Comparison of ENCODE assay signal across 8 cellular contexts in genomic region chr9:64774004-64774812, GRCh38.
DNase-seq lines count a peak whose midpoint lies in the region; ATAC-seq, FAIRE-seq and TF ChIP-seq lines count a peak whose summit lies in the region.
"Not testable (repeated sequence)": the region's sequence is repeated elsewhere in the genome, so short reads cannot be mapped to it uniquely, and the experiment has no call there.

No MANE protein-coding gene starts in this region.

- H3K36me3 ChIP-seq in BLaER1; GM12878 (ENCODE audit: control insufficient read depth in 2 of 2, insufficient read depth in 2 of 2, low read length in 1 of 2); esophagus muscularis mucosa; mesodermal cell (ENCODE audit: control insufficient read depth, insufficient read depth, low read length); psoas muscle (ENCODE audit: insufficient read depth in 1 of 2, low read depth in 1 of 2); stomach: not testable (repeated sequence)

- not testable (repeated sequence) for H3K9me3 ChIP-seq in BLaER1; GM12878 (replicated peaks; ENCODE audit: control insufficient read depth, insufficient read depth, low read length); esophagus muscularis mucosa; mesodermal cell (ENCODE audit: control insufficient read depth, low read length); psoas muscle; stomach

- peak; percentile 31; the same call in 2 of the 3 replicates for ATAC-seq in GM12878
- not testable (repeated sequence) for ATAC-seq in psoas muscle

- RAD21 ChIA-PET in GM12878 (lab: Charles Lee; ENCODE audit: unreplicated experiment): not testable (repeated sequence)

- BruUV-seq in GM12878 (replicated peaks; lab: Mats Ljungman, UMichigan): not testable (repeated sequence)

- peak overlapping the region; percentile 39 for H3K4me2 ChIP-seq in BLaER1
- not testable (repeated sequence) for H3K4me2 ChIP-seq in GM12878 (ENCODE audit: control insufficient read depth, insufficient read depth)

- H3K27me3 ChIP-seq in BLaER1 (peaks cover 34% of the 10 kb centered on the region), esophagus muscularis mucosa (peaks cover 0 to 20% (median 6%) of the 10 kb centered on the region in 4 donors), stomach (peaks cover 0 to 28% (median 0%) of the 10 kb centered on the region in 3 donors)
- not testable (repeated sequence) for H3K27me3 ChIP-seq in GM12878 (replicated peaks in 1 of 2; ENCODE audit: control insufficient read depth in 2 of 2, insufficient read depth in 2 of 2, low read length in 1 of 2); psoas muscle (ENCODE audit: insufficient read depth in 3 of 3, low read length in 2 of 3)

- not testable (repeated sequence) for DNase-seq in LNCaP clone FGC (ENCODE audit: low read depth); GM12878 (ENCODE audit: low read depth, low spot score); esophagus muscularis mucosa (ENCODE audit: extremely low spot score); psoas muscle; stomach
- peak; percentile 56 for DNase-seq in activated CD8-positive, alpha-beta memory T cell treated with anti-CD3 and anti-CD28 coated beads for 24 hours

- H4K20me1 ChIP-seq in BLaER1; GM12878 (ENCODE audit: control insufficient read depth, insufficient read depth): not testable (repeated sequence)

- not testable (repeated sequence) for H3K79me2 ChIP-seq in GM12878 (ENCODE audit: control insufficient read depth, insufficient read depth, low read length)

- not testable (repeated sequence) for TF ChIP-seq EP300 in GM12878 (IDR thresholded peaks at IDR 0.05; ENCODE audit: borderline replicate concordance in 1 of 2, control insufficient read depth in 1 of 2, low read depth in 2 of 2, low read length in 2 of 2); esophagus muscularis mucosa (IDR thresholded peaks at IDR 0.05); stomach (IDR thresholded peaks at IDR 0.05)

- not testable (repeated sequence) for H2AFZ ChIP-seq in GM12878 (ENCODE audit: control insufficient read depth, low read depth, low read length)

- not testable (repeated sequence) for H3K4me1 ChIP-seq in BLaER1; GM12878 (ENCODE audit: control insufficient read depth, insufficient read depth, low read length); mesodermal cell (ENCODE audit: control insufficient read depth, insufficient read depth, low read length, poor library complexity, severe bottlenecking); psoas muscle; stomach
- H3K4me1 ChIP-seq in esophagus muscularis mucosa: peaks cover 0 to 16% (median 2%) of the 10 kb centered on the region in 4 donors

- not testable (repeated sequence) for TF ChIP-seq POLR2A in GM12878 (IDR thresholded peaks at IDR 0.05; ENCODE audit: low read depth, low read length); esophagus muscularis mucosa (IDR thresholded peaks at IDR 0.05; ENCODE audit: low read depth); stomach (IDR thresholded peaks at IDR 0.05)

- not testable (repeated sequence) for H3K9ac ChIP-seq in BLaER1; GM12878 (ENCODE audit: control insufficient read depth, insufficient read depth, low read length)

- in situ Hi-C loops in GM12878 (cut with MboI): not testable (repeated sequence)

- intact Hi-C loops in GM12878 (cut with micrococcal nuclease; ENCODE audit: unreplicated experiment); esophagus muscularis mucosa (cut with DNase I); psoas muscle (cut with DNase I); stomach (cut with DNase I; ENCODE audit: low total_unique reads): not testable (repeated sequence)

- POLR2A ChIA-PET in GM12878 (lab: Charles Lee): not testable (repeated sequence)

- not testable (repeated sequence) for H3K27ac ChIP-seq in BLaER1; GM12878 (ENCODE audit: control insufficient read depth, insufficient read depth); esophagus muscularis mucosa (replicated peaks in 1 of 4); mesodermal cell (ENCODE audit: low read depth, low read length, severe bottlenecking); psoas muscle; stomach

- TF ChIP-seq RAD21 in GM12878 (IDR thresholded peaks at IDR 0.05; ENCODE audit: insufficient read depth, low read depth, low read length): not testable (repeated sequence)

- peak overlapping the region; percentile 44 for H3K4me3 ChIP-seq in BLaER1
- H3K4me3 ChIP-seq in LNCaP clone FGC (ENCODE audit: low read depth, low read length): peak overlapping the region; percentile 30; the same call in 1 of the 2 replicates
- H3K4me3 ChIP-seq in GM12878: not testable (repeated sequence)
- peak overlapping the region; percentile 48 to 56 (median 52) for H3K4me3 ChIP-seq in esophagus muscularis mucosa
- peak overlapping the region; percentile 37 for H3K4me3 ChIP-seq in mesodermal cell (ENCODE audit: extremely low read depth, insufficient read depth, low read length, poor library complexity, severe bottlenecking)
- peak overlapping the region; percentile 42 for H3K4me3 ChIP-seq in psoas muscle
- peak overlapping the region; percentile 34 to 51 (median 46) for H3K4me3 ChIP-seq in stomach

- TF ChIP-seq CTCF in LNCaP clone FGC (IDR thresholded peaks at IDR 0.05; ENCODE audit: control insufficient read depth, extremely low read depth, insufficient read depth); GM12878 (IDR thresholded peaks at IDR 0.05 in 2 of 3, conservative IDR thresholded peaks at IDR 0.05 in 1 of 3; ENCODE audit: control insufficient read depth in 2 of 3, extremely low read depth in 1 of 3, insufficient read depth in 1 of 3, low read depth in 3 of 3, low read length in 3 of 3); esophagus muscularis mucosa (IDR thresholded peaks at IDR 0.05); psoas muscle (IDR thresholded peaks at IDR 0.05); stomach (IDR thresholded peaks at IDR 0.05): not testable (repeated sequence)

- CTCF ChIA-PET in GM12878 (lab: Yijun Ruan, JAX): not testable (repeated sequence)

- under 1% methylated on average over 28 of the region's 108 CpGs for WGBS in GM12878 (ENCODE audit: insufficient coverage, insufficient replicate concordance, low lambda C conversion rate, missing lambda C conversion rate)
- WGBS in esophagus muscularis mucosa: under 1% methylated on average over 20 of the region's 108 CpGs
- WGBS in mesodermal cell (ENCODE audit: insufficient coverage in 2 of 2), 2 experiments: 0% methylated on average over 1 of the region's 108 CpGs; no CpG with 5 or more reads in 1 of the 2 experiments
- WGBS in psoas muscle, 3 donors: 0 to 2% methylated on average over 5 to 92 of the region's 108 CpGs; no CpG with 5 or more reads in 1 of the 3 donors
- WGBS in stomach, 5 donors: 0 to 2% (median 2%) methylated on average over 10 to 79 of the region's 108 CpGs; no CpG with 5 or more reads in 1 of the 5 donors

- FAIRE-seq in GM12878 (lab: Jason Lieb, UNC): not testable (repeated sequence)

- SMC1A ChIA-PET in GM12878 (lab: Charles Lee; ENCODE audit: uncharacterized antibody, unreplicated experiment): not testable (repeated sequence)

TF ChIP-seq in GM12878, 131 proteins besides CTCF, POLR2A, EP300 and RAD21:
- TF ChIP-seq EGR1 (IDR thresholded peaks at IDR 0.05; ENCODE audit: borderline replicate concordance in 1 of 2, low read depth in 2 of 2, low read length in 2 of 2): 0 out of 3 replicates have a peak, but pooled peaks of 1 of the 2 experiments have one; percentile 20
